16 cellular contexts compared by ENCODE assay signal in the genomic region with DNA sequence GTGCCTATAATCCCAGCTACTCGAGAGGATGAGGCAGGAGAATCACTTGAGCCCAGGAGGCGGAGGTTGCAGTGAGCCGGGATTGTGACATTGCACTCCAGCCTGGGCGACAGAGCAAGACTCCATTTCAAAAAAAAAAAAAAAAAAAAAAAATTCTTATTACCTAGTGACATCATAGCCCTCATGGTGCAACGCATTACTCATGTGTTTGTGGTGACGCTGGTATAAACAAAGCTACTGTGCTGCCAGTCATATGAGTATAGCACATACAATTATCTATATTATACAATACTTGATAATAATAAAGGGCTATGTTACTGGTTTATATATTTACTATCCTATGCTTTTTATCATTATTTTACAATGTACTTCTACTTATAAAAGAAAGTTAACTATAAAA.
"Had no signal": no experiment of that assay in that cellular context is flagged by ENCODE, and none has a peak within 500 bp of the region (broad histone marks: within the 10 kb centered on the region; RNA-seq: fewer than 3 reads in every experiment).

No MANE protein-coding gene starts in this region.

- ATAC-seq: activated T-cell treated with anti-CD3 and anti-CD28 coated beads, Interleukin-2, amount 50 U/mL, for 72 hours; body of pancreas; effector memory CD8-positive, alpha-beta T cell; right lobe of liver had no signal

- DNase-seq: activated B cell treated with CpG ODN at 0.5 μM for 24 hours; activated naive CD4-positive, alpha-beta T cell; activated T-cell treated with anti-CD3 and anti-CD28 coated beads for 4 hours; activated T-cell treated with anti-CD3 and anti-CD28 coated beads, Interleukin-2, amount 50 U/mL, for 72 hours; aorta; body of pancreas; colonic mucosa; effector memory CD8-positive, alpha-beta T cell; islet precursor cell; left ventricle myocardium inferior; naive B cell; ovary; right lobe of liver; stimulated activated CD4-positive, alpha-beta T cell treated with anti-CD3 and anti-CD28 coated beads, Interleukin-12 subunit alpha, Interleukin-12 subunit beta, amount 100 ng/mL, for 4 hours; stimulated activated CD4-positive, alpha-beta T cell treated with anti-CD3 and anti-CD28 coated beads, Interleukin-4, amount 100 ng/mL, for 1 hour; upper lobe of left lung had no signal
